Comparison of ENCODE assay signal across 1 cellular context in the genomic region with DNA sequence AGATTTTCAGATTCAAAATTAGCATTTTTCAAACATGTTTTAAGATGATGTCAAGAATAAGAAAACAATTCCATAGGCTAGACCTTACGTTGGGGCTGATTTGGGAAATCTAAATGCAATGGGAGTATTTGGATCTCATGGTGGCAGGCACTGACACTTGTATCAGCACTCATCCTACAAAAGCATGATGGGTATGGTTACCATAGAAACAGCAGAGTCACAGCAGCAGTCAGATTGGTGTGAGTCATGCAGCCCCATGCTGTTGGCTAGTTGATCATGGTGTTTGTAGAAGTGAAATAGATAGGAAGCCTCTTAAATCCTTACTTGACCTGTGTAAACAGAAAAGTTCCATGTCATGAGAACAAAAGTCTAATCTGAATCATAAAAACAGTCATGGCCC.
TF ChIP-seq lines count a peak whose summit lies in the region.

No MANE protein-coding gene starts in this region.

TF ChIP-seq in SK-N-SH treated with all-trans-retinoic acid at 6 μM for 48 hours, 23 proteins besides CTCF, POLR2A, EP300 and RAD21 (continued from another document):
- TF ChIP-seq ARNTL (CRISPR knock-in tag; IDR thresholded peaks at IDR 0.05; ENCODE audit: borderline replicate concordance, low read depth): no peak
- no peak for TF ChIP-seq BACH2 (CRISPR knock-in tag; IDR thresholded peaks at IDR 0.05; ENCODE audit: borderline replicate concordance)
- no peak for TF ChIP-seq CSRNP3 (CRISPR knock-in tag; IDR thresholded peaks at IDR 0.05)
- TF ChIP-seq ZFP3 (CRISPR knock-in tag; IDR thresholded peaks at IDR 0.05): no peak
- TF ChIP-seq PPARA (CRISPR knock-in tag; IDR thresholded peaks at IDR 0.05; ENCODE audit: borderline replicate concordance): no peak
- TF ChIP-seq ESRRG (CRISPR knock-in tag; IDR thresholded peaks at IDR 0.05): no peak
- TF ChIP-seq ZFP30 (CRISPR knock-in tag; IDR thresholded peaks at IDR 0.05): no peak
